In genomic region chr1:1435094-1435903, GRCh38 we compare ENCODE assay signal across 1 cellular context.
TF ChIP-seq lines count a peak whose summit lies in the region.

VWA1 (plus strand) TSS chr1:1435690; CDS start chr1:1435749, 59 bp downstream.

TF ChIP-seq in HepG2, 621 proteins besides CTCF, POLR2A, EP300 and RAD21 (continued from another document and continues in another):
- TF ChIP-seq ZNF646 (CRISPR knock-in tag; IDR thresholded peaks at IDR 0.05) (no peak), PAF1 (CRISPR knock-in tag; IDR thresholded peaks at IDR 0.05) (no peak), CREB1 (IDR thresholded peaks at IDR 0.05) (no peak; the same call in 1 of the 2 replicates), CREB1 (CRISPR knock-in tag; IDR thresholded peaks at IDR 0.05) (no peak), ZNF276 (CRISPR knock-in tag; IDR thresholded peaks at IDR 0.05; ENCODE audit: low read depth) (no peak), BHLHE40 (IDR thresholded peaks at IDR 0.05; ENCODE audit: low read length) (no peak), IRF1 (CRISPR knock-in tag; IDR thresholded peaks at IDR 0.05; ENCODE audit: low read depth) (no peak), ZNF136 (CRISPR knock-in tag; IDR thresholded peaks at IDR 0.05; ENCODE audit: low read depth) (no peak), HNRNPL (IDR thresholded peaks at IDR 0.05; ENCODE audit: low read depth, low read length) (peak; percentile 70), RBFOX2 (IDR thresholded peaks at IDR 0.05; ENCODE audit: low read depth, low read length) (peak; percentile 96), DNMT3B (CRISPR knock-in tag; conservative IDR thresholded peaks at IDR 0.05) (no peak), IRX3 (CRISPR knock-in tag; IDR thresholded peaks at IDR 0.05; ENCODE audit: borderline replicate concordance, low read depth) (0 out of 2 replicates have a peak, but pooled peaks have one; percentile 43), RFX5 (IDR thresholded peaks at IDR 0.05; ENCODE audit: low read depth, low read length) (no peak), HNF4A (CRISPR knock-in tag; IDR thresholded peaks at IDR 0.05) (no peak), ZNF10 (CRISPR knock-in tag; IDR thresholded peaks at IDR 0.05; ENCODE audit: borderline replicate concordance, low read depth) (no peak), EHMT2 (IDR thresholded peaks at IDR 0.05; ENCODE audit: borderline replicate concordance, low read depth, low read length) (no peak), TP53 (CRISPR knock-in tag; conservative IDR thresholded peaks at IDR 0.05) (no peak), ZFP90 (CRISPR knock-in tag; IDR thresholded peaks at IDR 0.05; ENCODE audit: borderline replicate concordance) (no peak; the same call in 1 of the 2 replicates), ZNF816 (CRISPR knock-in tag; IDR thresholded peaks at IDR 0.05; ENCODE audit: borderline replicate concordance) (no peak; the same call in 1 of the 2 replicates), TOPORS (CRISPR knock-in tag; IDR thresholded peaks at IDR 0.05) (no peak), ZNF224 (CRISPR knock-in tag; IDR thresholded peaks at IDR 0.05) (no peak), MAF1 (CRISPR knock-in tag; IDR thresholded peaks at IDR 0.05; ENCODE audit: borderline replicate concordance) (no peak), ZNF569 (CRISPR knock-in tag; IDR thresholded peaks at IDR 0.05; ENCODE audit: borderline replicate concordance) (no peak), ZNF143 (CRISPR knock-in tag; IDR thresholded peaks at IDR 0.05) (no peak), ZNF691 (CRISPR knock-in tag; IDR thresholded peaks at IDR 0.05; ENCODE audit: borderline replicate concordance, low read depth) (no peak), ESRRA (CRISPR knock-in tag; IDR thresholded peaks at IDR 0.05; ENCODE audit: low read depth) (peak; percentile 52; the same call in 1 of the 2 replicates), ZNF678 (CRISPR knock-in tag; IDR thresholded peaks at IDR 0.05) (no peak), HES4 (CRISPR knock-in tag; IDR thresholded peaks at IDR 0.05; ENCODE audit: borderline replicate concordance) (peak; percentile 42), MYNN (CRISPR knock-in tag; IDR thresholded peaks at IDR 0.05; ENCODE audit: low read depth) (no peak), ZNF138 (CRISPR knock-in tag; IDR thresholded peaks at IDR 0.05; ENCODE audit: low read depth) (0 out of 2 replicates have a peak, but pooled peaks have one; percentile 39), AKAP8 (CRISPR knock-in tag; IDR thresholded peaks at IDR 0.05) (peak; percentile 53; the same call in 1 of the 2 replicates), PLSCR1 (CRISPR knock-in tag; IDR thresholded peaks at IDR 0.05; ENCODE audit: borderline replicate concordance) (no peak), HMGXB4 (CRISPR knock-in tag; IDR thresholded peaks at IDR 0.05; ENCODE audit: borderline replicate concordance in 1 of 2, low read depth in 1 of 2) (no peak; a peak in 1 of 4 replicates), ARID5B (CRISPR knock-in tag; IDR thresholded peaks at IDR 0.05) (no peak), ZFP82 (CRISPR knock-in tag; IDR thresholded peaks at IDR 0.05; ENCODE audit: borderline replicate concordance) (peak; percentile 48; the same call in 1 of the 2 replicates), ETV5 (CRISPR knock-in tag; IDR thresholded peaks at IDR 0.05; ENCODE audit: borderline replicate concordance) (0 out of 2 replicates have a peak, but pooled peaks have one; percentile 24), CREBL2 (CRISPR knock-in tag; IDR thresholded peaks at IDR 0.05; ENCODE audit: borderline replicate concordance) (0 out of 2 replicates have a peak, but pooled peaks have one; percentile 81), ZNF354B (CRISPR knock-in tag; IDR thresholded peaks at IDR 0.05) (no peak), MNT (IDR thresholded peaks at IDR 0.05) (0 out of 2 replicates have a peak, but pooled peaks have one; percentile 27), NBN (conservative IDR thresholded peaks at IDR 0.05) (no peak), KDM5A (IDR thresholded peaks at IDR 0.05; ENCODE audit: borderline replicate concordance, low read length) (peak; percentile 29; the same call in 1 of the 2 replicates), ZNF547 (CRISPR knock-in tag; IDR thresholded peaks at IDR 0.05) (peak; percentile 82; the same call in 1 of the 2 replicates), BRCA1 (CRISPR knock-in tag; IDR thresholded peaks at IDR 0.05) (no peak)
